ENCODE assay signal across 11 cellular contexts in genomic region chr5:76953551-76954382, GRCh38. TPM values are rescaled to one million over a fixed set of nuclear protein-coding genes. Genes with fewer than 3 reads are reported as not detected.
A peak's percentile ranks its signal among the peaks of the same experiment; 100 is the strongest.
DNase-seq lines count a peak whose midpoint lies in the region; ATAC-seq and TF ChIP-seq lines count a peak whose summit lies in the region.
"Had no signal": no experiment of that assay in that cellular context is flagged by ENCODE, and none has a peak within 500 bp of the region (broad histone marks: within the 10 kb centered on the region; RNA-seq: fewer than 3 reads in every experiment).

No MANE protein-coding gene starts in this region.

- no peak overlapping the region for H3K27ac Mint-ChIP-seq in activated CD8-positive, alpha-beta memory T cell treated with anti-CD3 and anti-CD28 coated beads, Interleukin-2, amount 10 ng/mL, durations not matched to agents 7 days and 5 days
- no peak overlapping the region for H3K27ac Mint-ChIP-seq in activated CD4-positive, alpha-beta T cell treated with anti-CD3 and anti-CD28 coated beads, Interleukin-2, amount 10 ng/mL, durations not matched to agents 24 days and 14 days

- no peak for TF ChIP-seq EP300 in transverse colon (IDR thresholded peaks at IDR 0.05; ENCODE audit: low read depth)

- H3K27me3 Mint-ChIP-seq in activated CD8-positive, alpha-beta memory T cell treated with anti-CD3 and anti-CD28 coated beads, Interleukin-2, amount 10 ng/mL, durations not matched to agents 7 days and 5 days, result peaks cover 70% of the 10 kb centered on the region
- peaks cover 54% of the 10 kb centered on the region for H3K27me3 Mint-ChIP-seq in activated CD4-positive, alpha-beta T cell treated with anti-CD3 and anti-CD28 coated beads, Interleukin-2, amount 10 ng/mL, durations not matched to agents 24 days and 14 days

- no peaks in the 10 kb centered on the region for H3K9me3 Mint-ChIP-seq in activated CD8-positive, alpha-beta memory T cell treated with anti-CD3 and anti-CD28 coated beads, Interleukin-2, amount 10 ng/mL, durations not matched to agents 7 days and 5 days (ENCODE audit: low read depth)
- H3K9me3 Mint-ChIP-seq in activated CD4-positive, alpha-beta T cell treated with anti-CD3 and anti-CD28 coated beads, Interleukin-2, amount 10 ng/mL, durations not matched to agents 24 days and 14 days, result no peaks in the 10 kb centered on the region

- H3K27me3 ChIP-seq in dorsolateral prefrontal cortex, result peaks cover 0 to 33% (median 10%) of the 10 kb centered on the region in 45 donors
- H3K27me3 ChIP-seq in lower lobe of right lung (ENCODE audit: low read depth), result peaks cover 30% of the 10 kb centered on the region
- H3K27me3 ChIP-seq in thoracic aorta (replicated peaks; ENCODE audit: insufficient read depth), result no peaks in the 10 kb centered on the region
- peaks cover 42% of the 10 kb centered on the region for H3K27me3 ChIP-seq in transverse colon

- H3K27ac ChIP-seq in dorsolateral prefrontal cortex (peak overlapping the region in 27 of 59 donors; percentile 2 to 69 (median 30)), lower lobe of right lung (no peak overlapping the region), thoracic aorta (no peak overlapping the region), transverse colon (no peak overlapping the region)
- H3K27ac ChIP-seq: C4-2B had no signal

- peaks cover 9% of the 10 kb centered on the region for H3K4me1 ChIP-seq in lower lobe of right lung
- H3K4me1 ChIP-seq in thoracic aorta (ENCODE audit: control insufficient read depth in 1 of 2, low read depth in 2 of 2), result no peaks in the 10 kb centered on the region
- peaks cover 0 to 5% (median 0%) of the 10 kb centered on the region in 4 donors for H3K4me1 ChIP-seq in transverse colon

- TF ChIP-seq CTCF in dorsolateral prefrontal cortex (IDR thresholded peaks at IDR 0.05 in 54 of 56, conservative IDR thresholded peaks at IDR 0.05 in 2 of 56; ENCODE audit: low read depth in 1 of 56, partially characterized antibody in 56 of 56), result peak in 2 of 56 donors; percentile 8 to 17
- no peak for TF ChIP-seq CTCF in lower lobe of right lung (IDR thresholded peaks at IDR 0.05)
- no peak for TF ChIP-seq CTCF in thoracic aorta (IDR thresholded peaks at IDR 0.05)
- TF ChIP-seq CTCF in transverse colon (IDR thresholded peaks at IDR 0.05), result no peak

- in situ Hi-C loops in transverse colon (cut with MboI; ENCODE audit: low pct_ligation_motif_present in 1 of 4, low pct_unique_long_range_greater_than_20kb in 1 of 4, low sequenced_read_pairs in 3 of 4), result no loop called here

- no peaks in the 10 kb centered on the region for H3K36me3 ChIP-seq in lower lobe of right lung
- H3K36me3 ChIP-seq in thoracic aorta, result no peaks in the 10 kb centered on the region
- no peaks in the 10 kb centered on the region for H3K36me3 ChIP-seq in transverse colon

- H3K4me1 Mint-ChIP-seq in activated CD8-positive, alpha-beta memory T cell treated with anti-CD3 and anti-CD28 coated beads, Interleukin-2, amount 10 ng/mL, durations not matched to agents 7 days and 5 days, result peaks cover 11% of the 10 kb centered on the region
- H3K4me1 Mint-ChIP-seq in activated CD4-positive, alpha-beta T cell treated with anti-CD3 and anti-CD28 coated beads, Interleukin-2, amount 10 ng/mL, durations not matched to agents 24 days and 14 days, result no peaks in the 10 kb centered on the region

- intact Hi-C loops in dorsolateral prefrontal cortex (cut with DNase I) (no loop called here), lower lobe of right lung (cut with DNase I) (no loop called here), transverse colon (cut with DNase I; ENCODE audit: low total_unique reads) (no loop called here)
- intact Hi-C loops in activated CD4-positive, alpha-beta T cell treated with anti-CD3 and anti-CD28 coated beads, Interleukin-2, amount 10 ng/mL, durations not matched to agents 24 days and 14 days (cut with micrococcal nuclease), result loop anchor here (10.0 kb wide), 1 partner anchor 681 kb away; the partner anchor contains the start of gene OTP

- DNase-seq in activated CD8-positive, alpha-beta memory T cell treated with anti-CD3 and anti-CD28 coated beads, Interleukin-2, amount 10 ng/mL, durations not matched to agents 7 days and 5 days, result no peak
- DNase-seq in activated CD8-positive, alpha-beta memory T cell treated with anti-CD3 and anti-CD28 coated beads for 24 hours, result no peak
- DNase-seq in dorsolateral prefrontal cortex (peak in 2 of 10 donors; percentile 37 to 56), lower lobe of right lung (no peak), thoracic aorta (ENCODE audit: low spot score) (no peak), transverse colon (no peak)
- no peak for DNase-seq in activated CD4-positive, alpha-beta T cell treated with anti-CD3 and anti-CD28 coated beads, Interleukin-2, amount 10 ng/mL, durations not matched to agents 24 days and 14 days
- DNase-seq: GOT3, NCI-H187 had no signal

- H3K4me3 ChIP-seq in dorsolateral prefrontal cortex (peak overlapping the region; percentile 43 to 81 (median 68)), lower lobe of right lung (peak overlapping the region; percentile 38), thoracic aorta (peak overlapping the region; percentile 52), transverse colon (peak overlapping the region in 2 of 4 donors; percentile 2 to 36)

- TF ChIP-seq POLR2A in transverse colon (IDR thresholded peaks at IDR 0.05), result no peak

- peak overlapping the region; percentile 22 for H3K4me3 Mint-ChIP-seq in activated CD8-positive, alpha-beta memory T cell treated with anti-CD3 and anti-CD28 coated beads, Interleukin-2, amount 10 ng/mL, durations not matched to agents 7 days and 5 days
- H3K4me3 Mint-ChIP-seq in activated CD4-positive, alpha-beta T cell treated with anti-CD3 and anti-CD28 coated beads, Interleukin-2, amount 10 ng/mL, durations not matched to agents 24 days and 14 days, result no peak overlapping the region

- CTCF ChIA-PET in activated CD8-positive, alpha-beta memory T cell treated with anti-CD3 and anti-CD28 coated beads, Interleukin-2, amount 10 ng/mL, durations not matched to agents 7 days and 5 days (lab: Charles Lee), result no interaction called here

- H3K9me3 ChIP-seq in lower lobe of right lung (no peaks in the 10 kb centered on the region), thoracic aorta (no peaks in the 10 kb centered on the region), transverse colon (no peaks in the 10 kb centered on the region)

- no peaks in the 10 kb centered on the region for H3K36me3 Mint-ChIP-seq in activated CD8-positive, alpha-beta memory T cell treated with anti-CD3 and anti-CD28 coated beads, Interleukin-2, amount 10 ng/mL, durations not matched to agents 7 days and 5 days
- no peaks in the 10 kb centered on the region for H3K36me3 Mint-ChIP-seq in activated CD4-positive, alpha-beta T cell treated with anti-CD3 and anti-CD28 coated beads, Interleukin-2, amount 10 ng/mL, durations not matched to agents 24 days and 14 days (ENCODE audit: low read depth)

- peak; percentile 47 for ATAC-seq in activated CD8-positive, alpha-beta memory T cell treated with anti-CD3 and anti-CD28 coated beads, Interleukin-2, amount 10 ng/mL, durations not matched to agents 7 days and 5 days
- peak; percentile 51 to 59 for ATAC-seq in lower lobe of right lung
- ATAC-seq in thoracic aorta (ENCODE audit: insufficient number of reproducible peaks, low FRiP score, low read depth), result no peak
- no peak for ATAC-seq in HG02678 (IDR thresholded peaks at IDR 0.05; ENCODE audit: unreplicated experiment)

- 21% methylated on average over 34 of the region's 81 CpGs; no CpG with 5 or more reads in 1 of the 2 donors for WGBS in transverse colon (ENCODE audit: low coverage in 1 of 2), 2 donors

RNA-seq across cellular contexts. Expression of gene CRHBP, which starts 0.9 kb away (rescaled TPM):
- total RNA-seq in activated CD8-positive, alpha-beta memory T cell treated with anti-CD3 and anti-CD28 coated beads, Interleukin-2, amount 10 ng/mL, durations not matched to agents 7 days and 5 days, result under 1 TPM in 1 of 2 experiments, not detected in 1; 0.20 TPM
- total RNA-seq in dorsolateral prefrontal cortex, result 10 to 100 TPM in 49 of 120 experiments, 1 to 10 TPM in 70, under 1 TPM in 1; 0.63 to 20.6 (median 9.0) TPM
- 0.53 TPM for total RNA-seq in lower lobe of right lung
- 1 to 10 TPM; 2.0 to 3.2 TPM for total RNA-seq in thoracic aorta
- 0.23 and 0.31 TPM in 2 replicates for total RNA-seq in activated CD4-positive, alpha-beta T cell treated with anti-CD3 and anti-CD28 coated beads, Interleukin-2, amount 10 ng/mL, durations not matched to agents 24 days and 14 days
- total RNA-seq in transverse colon, result under 1 TPM in 1 of 4 donors, not detected in 3; 0.79 TPM

Comparison
In these comparisons a context has a peak if more than half of its experiments do, and no peak if none do; other contexts are left out.
1. ATAC-seq: peak in activated CD8-positive, alpha-beta memory T cell treated with anti-CD3 and anti-CD28 coated beads, Interleukin-2, amount 10 ng/mL, durations not matched to agents 7 days and 5 days (single experiment) and lower lobe of right lung (2 of 2); none in thoracic aorta (single experiment) and HG02678 (single experiment).